8 cellular contexts compared by ENCODE assay signal in the genomic region with DNA sequence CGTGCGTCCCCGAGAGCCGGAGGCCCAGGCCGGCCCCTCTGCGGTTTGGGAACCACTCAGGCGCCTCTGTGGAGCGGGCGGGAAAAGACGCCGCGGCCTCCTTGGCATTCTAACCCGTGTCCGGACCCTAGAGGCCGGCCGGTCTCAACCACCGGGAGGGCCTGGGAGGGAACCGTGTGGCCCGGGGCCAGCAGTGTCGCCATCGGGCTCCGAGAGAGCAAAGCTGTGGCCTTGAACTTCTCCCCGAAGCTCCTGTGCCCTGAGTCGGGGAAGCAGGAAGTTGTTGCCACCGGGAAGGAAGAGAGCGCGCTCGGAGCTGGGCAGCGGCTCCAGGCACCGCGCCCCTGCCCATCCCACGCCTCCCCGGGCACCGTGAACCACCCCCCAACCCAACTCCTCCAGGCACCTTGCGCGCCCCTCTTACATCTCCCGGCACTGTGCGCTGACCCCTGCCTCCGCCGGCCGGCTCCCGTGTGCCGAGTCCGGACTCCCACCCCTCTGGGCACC.
DNase-seq lines count a peak whose midpoint lies in the region; ATAC-seq, FAIRE-seq and TF ChIP-seq lines count a peak whose summit lies in the region.

No MANE protein-coding gene starts in this region.

- 0% methylated on average over 23 to 36 of the region's 44 CpGs for WGBS in transverse colon (ENCODE audit: low coverage in 1 of 2), 2 donors

- in situ Hi-C loops in transverse colon (cut with MboI; ENCODE audit: low pct_ligation_motif_present in 1 of 4, low pct_unique_long_range_greater_than_20kb in 1 of 4, low sequenced_read_pairs in 3 of 4) = no loop called here

- H3K36me3 ChIP-seq in transverse colon = no peaks in the 10 kb centered on the region

- H3K4me1 ChIP-seq in mononuclear cell (ENCODE audit: insufficient read depth, low read length) (peaks cover 62% of the 10 kb centered on the region), transverse colon (peaks cover 32 to 55% (median 49%) of the 10 kb centered on the region in 4 donors)

- TF ChIP-seq EP300 in transverse colon (IDR thresholded peaks at IDR 0.05; ENCODE audit: low read depth) = no peak

- DNase-seq in activated CD4-positive, alpha-beta T cell treated with anti-CD3 and anti-CD28 coated beads for 4 hours = peak; percentile 13 to 16
- no peak for DNase-seq in activated CD4-positive, alpha-beta T cell treated with anti-CD3 and anti-CD28 coated beads, Interleukin-2, amount 50 U/mL, for 4 hours
- peak in 5 of 10 donors; percentile 24 to 56 (median 42) for DNase-seq in dorsolateral prefrontal cortex
- DNase-seq in transverse colon = peak; percentile 74
- no peak for DNase-seq in frontal cortex (ENCODE audit: low spot score in 2 of 2)

- ATAC-seq in GM18873 (IDR thresholded peaks at IDR 0.05; ENCODE audit: low FRiP score, unreplicated experiment) = no peak

- FAIRE-seq in frontal cortex (lab: Jason Lieb, UNC) = no peak

- intact Hi-C loops in dorsolateral prefrontal cortex (cut with DNase I) = loop anchor here (2.0 to 10.0 kb wide), 3 partner anchors 15 to 55 kb away; no protein-coding TSS in a partner anchor
- intact Hi-C loops in transverse colon (cut with DNase I; ENCODE audit: low total_unique reads) = loop anchor here (10.0 kb wide), 1 partner anchor 65 kb away; no protein-coding TSS in a partner anchor

- H3K27me3 ChIP-seq in dorsolateral prefrontal cortex (no peaks in the 10 kb centered on the region), mononuclear cell (ENCODE audit: insufficient read depth, low read length) (no peaks in the 10 kb centered on the region), transverse colon (no peaks in the 10 kb centered on the region)

- H3K27ac ChIP-seq in dorsolateral prefrontal cortex = peak overlapping the region; percentile 99 to 100 (median 100)
- H3K27ac ChIP-seq in transverse colon = peak overlapping the region; percentile 96 to 100 (median 100)

- H3K4me3 ChIP-seq in dorsolateral prefrontal cortex (peak overlapping the region; percentile 66 to 94 (median 85)), mononuclear cell (ENCODE audit: low read length) (peak overlapping the region; percentile 65), transverse colon (peak overlapping the region; percentile 62 to 93 (median 72))

- H3K9me3 ChIP-seq in mononuclear cell (ENCODE audit: low read depth, low read length) (no peaks in the 10 kb centered on the region), transverse colon (no peaks in the 10 kb centered on the region)

- TF ChIP-seq CTCF in dorsolateral prefrontal cortex (IDR thresholded peaks at IDR 0.05 in 54 of 56, conservative IDR thresholded peaks at IDR 0.05 in 2 of 56; ENCODE audit: low read depth in 1 of 56, partially characterized antibody in 56 of 56) (no peak), transverse colon (IDR thresholded peaks at IDR 0.05) (no peak)

- peak; percentile 34; the same call in 1 of the 2 replicates for TF ChIP-seq POLR2A in Raji (IDR thresholded peaks at IDR 0.05; ENCODE audit: insufficient read depth, low read depth, low read length)
- TF ChIP-seq POLR2A in transverse colon (IDR thresholded peaks at IDR 0.05) = no peak

Comparison
In these comparisons a context has a peak if more than half of its experiments do, and no peak if none do; other contexts are left out.
1. DNase-seq: peak in activated CD4-positive, alpha-beta T cell treated with anti-CD3 and anti-CD28 coated beads for 4 hours (2 of 2) and transverse colon (single experiment); none in activated CD4-positive, alpha-beta T cell treated with anti-CD3 and anti-CD28 coated beads, Interleukin-2, amount 50 U/mL, for 4 hours (0 of 2) and frontal cortex (0 of 2).
2. Peak in every context shown above with its lines, with median percentiles within 50 percentile points of each other: H3K4me3 ChIP-seq.